Comparison of ENCODE assay signal across 8 cellular contexts in the genomic region with DNA sequence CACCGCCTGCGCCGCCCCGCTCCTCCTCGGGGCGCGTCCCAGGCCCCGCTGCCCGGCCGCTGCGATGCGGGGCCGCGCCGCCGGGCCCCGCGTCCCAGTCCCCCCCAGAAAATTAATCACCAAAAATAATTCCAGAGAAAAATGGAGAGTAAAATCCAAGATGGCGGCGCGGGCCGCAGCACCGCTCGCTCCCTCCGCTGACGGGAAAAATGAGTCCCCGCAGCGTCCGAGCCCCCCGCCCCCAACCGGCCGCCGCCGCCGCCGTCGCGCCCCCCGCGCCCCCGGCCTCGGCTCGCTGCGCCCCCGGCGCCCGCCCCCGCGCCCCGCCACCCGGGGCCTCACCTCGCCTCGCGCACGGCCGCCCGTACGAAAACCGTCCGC. TPM values are rescaled to one million over a fixed set of nuclear protein-coding genes. Genes with fewer than 3 reads are reported as not detected.
DNase-seq lines count a peak whose midpoint lies in the region; ATAC-seq, FAIRE-seq and TF ChIP-seq lines count a peak whose summit lies in the region.

A gene (minus strand): TSS at position 162 of the 381 bp plus-strand sequence. CDS start 23,220 bp downstream, outside the sequence.

- peak within 1 kb of the TSS; percentile 90 for H3K27ac Mint-ChIP-seq in activated CD4-positive, alpha-beta T cell treated with anti-CD3 and anti-CD28 coated beads, Interleukin-2, amount 10 ng/mL, durations not matched to agents 7 days and 5 days
- peak within 1 kb of the TSS; percentile 98 for H3K27ac Mint-ChIP-seq in endothelial cell (ENCODE audit: unreplicated experiment)

- H3K9me3 ChIP-seq in A549 (no peaks in the 10 kb centered on the region), mucosa of stomach (ENCODE audit: control insufficient read depth, low read length) (no peaks in the 10 kb centered on the region)

- H3K4me1 ChIP-seq in A549 (peaks cover 25% of the 10 kb centered on the region), mucosa of stomach (ENCODE audit: control insufficient read depth, insufficient read depth, low read length) (peaks cover 44% of the 10 kb centered on the region)

- no peak for TF ChIP-seq RAD21 in A549 (conservative IDR thresholded peaks at IDR 0.05 in 1 of 2, IDR thresholded peaks at IDR 0.05 in 1 of 2)

- peaks cover 34% of the 10 kb centered on the region for H3K4me1 Mint-ChIP-seq in activated CD4-positive, alpha-beta T cell treated with anti-CD3 and anti-CD28 coated beads, Interleukin-2, amount 10 ng/mL, durations not matched to agents 7 days and 5 days
- H3K4me1 Mint-ChIP-seq in endothelial cell (ENCODE audit: unreplicated experiment) = peaks cover 28% of the 10 kb centered on the region

- H3K4me2 ChIP-seq in A549 = peak within 1 kb of the TSS; percentile 100

- H3K4me3 ChIP-seq in A549 (peak within 1 kb of the TSS; percentile 91), mucosa of stomach (ENCODE audit: low read length) (peak within 1 kb of the TSS; percentile 96)

- POLR2A ChIA-PET in A549 (lab: Yijun Ruan, JAX) = no interaction called here
- POLR2A ChIA-PET in activated CD4-positive, alpha-beta T cell treated with anti-CD3 and anti-CD28 coated beads, Interleukin-2, amount 10 ng/mL, durations not matched to agents 7 days and 5 days (lab: Charles Lee) = no interaction called here

- peak within 1 kb of the TSS; percentile 100 for H3K27ac ChIP-seq in A549

- H3K36me3 Mint-ChIP-seq in activated CD4-positive, alpha-beta T cell treated with anti-CD3 and anti-CD28 coated beads, Interleukin-2, amount 10 ng/mL, durations not matched to agents 7 days and 5 days (ENCODE audit: low read depth) = no peaks in the 10 kb centered on the region
- H3K36me3 Mint-ChIP-seq in endothelial cell (ENCODE audit: low read depth, unreplicated experiment) = peaks cover 5% of the 10 kb centered on the region

- CTCF ChIA-PET in A549 (lab: Yijun Ruan, JAX) = no interaction called here
- CTCF ChIA-PET in activated CD4-positive, alpha-beta T cell treated with anti-CD3 and anti-CD28 coated beads, Interleukin-2, amount 10 ng/mL, durations not matched to agents 7 days and 5 days (lab: Charles Lee) = no interaction called here

- no peak for TF ChIP-seq POLR2A in A549 (IDR thresholded peaks at IDR 0.05; ENCODE audit: low read length)
- peak; percentile 8 for TF ChIP-seq POLR2A in GM18951 (IDR thresholded peaks at IDR 0.05; ENCODE audit: extremely low read depth, insufficient read depth, insufficient read length)

- no peak for FAIRE-seq in A549 (lab: Jason Lieb, UNC)

- peaks cover 20% of the 10 kb centered on the region for H3K27me3 Mint-ChIP-seq in activated CD4-positive, alpha-beta T cell treated with anti-CD3 and anti-CD28 coated beads, Interleukin-2, amount 10 ng/mL, durations not matched to agents 7 days and 5 days
- peaks cover 19% of the 10 kb centered on the region for H3K27me3 Mint-ChIP-seq in endothelial cell (ENCODE audit: unreplicated experiment)

- H3K9ac ChIP-seq in mucosa of stomach (ENCODE audit: low read length) = peak within 1 kb of the TSS; percentile 94

- TF ChIP-seq CTCF in A549 (IDR thresholded peaks at IDR 0.05) (no peak), endothelial cell (IDR thresholded peaks at IDR 0.05; ENCODE audit: unreplicated experiment) (no peak)

- WGBS in A549 (ENCODE audit: missing lambda C conversion rate) = 5% methylated on average over 4 of the region's 60 CpGs

- ATAC-seq in A549 = no peak; a peak in 1 of 6 replicates
- ATAC-seq in stimulated activated naive CD8-positive, alpha-beta T cell treated with anti-CD3 and anti-CD28 coated beads, Interleukin-15, Interleukin-2, amounts not matched to agents 100 U/mL and 50 U/mL, for 24 hours = peak; percentile 0

- H3K27me3 ChIP-seq in mucosa of stomach (ENCODE audit: control insufficient read depth, insufficient read depth, low read length) = no peaks in the 10 kb centered on the region

- no peak for TF ChIP-seq EP300 in A549 (IDR thresholded peaks at IDR 0.05)

- no peaks in the 10 kb centered on the region for H3K36me3 ChIP-seq in mucosa of stomach (ENCODE audit: control insufficient read depth, insufficient read depth, low read length)

- H3K4me3 Mint-ChIP-seq in activated CD4-positive, alpha-beta T cell treated with anti-CD3 and anti-CD28 coated beads, Interleukin-2, amount 10 ng/mL, durations not matched to agents 7 days and 5 days = peak within 1 kb of the TSS; percentile 84
- peak within 1 kb of the TSS; percentile 99 for H3K4me3 Mint-ChIP-seq in endothelial cell (ENCODE audit: unreplicated experiment)

- no peak for DNase-seq in A549 (ENCODE audit: low read depth in 1 of 2, low spot score in 1 of 2)
- DNase-seq in KG1 (lab: John Stamatoyannopoulos, UW) = peak; percentile 45
- DNase-seq in activated CD4-positive, alpha-beta T cell treated with anti-CD3 and anti-CD28 coated beads, Interleukin-2, amount 10 ng/mL, durations not matched to agents 7 days and 5 days = peak; percentile 30
- DNase-seq in endothelial cell (ENCODE audit: low spot score) = no peak
- peak; percentile 72 for DNase-seq in stimulated activated naive CD8-positive, alpha-beta T cell treated with anti-CD3 and anti-CD28 coated beads, Interleukin-15, Interleukin-2, amounts not matched to agents 100 U/mL and 50 U/mL, for 24 hours
- no peak for DNase-seq in NCI-H128 (lab: John Stamatoyannopoulos, UW; ENCODE audit: unreplicated experiment)

- no peaks in the 10 kb centered on the region for H3K9me3 Mint-ChIP-seq in activated CD4-positive, alpha-beta T cell treated with anti-CD3 and anti-CD28 coated beads, Interleukin-2, amount 10 ng/mL, durations not matched to agents 7 days and 5 days
- no peaks in the 10 kb centered on the region for H3K9me3 Mint-ChIP-seq in endothelial cell (ENCODE audit: unreplicated experiment)

- in situ Hi-C loops in GM18951 (cut with MboI; ENCODE audit: low sequenced_read_pairs, unreplicated experiment) = no loop called here

TF ChIP-seq in A549, 52 proteins besides CTCF, POLR2A, EP300 and RAD21:
- TF ChIP-seq JUN (IDR thresholded peaks at IDR 0.05) (no peak), KDM5A (IDR thresholded peaks at IDR 0.05) (no peak), MYC (IDR thresholded peaks at IDR 0.05; ENCODE audit: borderline replicate concordance, low read length) (peak; percentile 18; the same call in 1 of the 2 replicates), CHD2 (IDR thresholded peaks at IDR 0.05; ENCODE audit: low read length, partially characterized antibody) (peak; percentile 71), CHD4 (IDR thresholded peaks at IDR 0.05; ENCODE audit: borderline replicate concordance) (no peak), SREBF2 (IDR thresholded peaks at IDR 0.05) (no peak), ZSCAN20 (CRISPR knock-in tag; IDR thresholded peaks at IDR 0.05) (no peak), CBX8 (IDR thresholded peaks at IDR 0.05) (no peak), RARB (CRISPR knock-in tag; IDR thresholded peaks at IDR 0.05) (no peak), HOXA7 (CRISPR knock-in tag; IDR thresholded peaks at IDR 0.05) (no peak), KDM1A (IDR thresholded peaks at IDR 0.05; ENCODE audit: low read depth) (no peak), MAZ (IDR thresholded peaks at IDR 0.05; ENCODE audit: borderline replicate concordance, low read depth, low read length) (no peak)
- TF ChIP-seq, protein P1, sequence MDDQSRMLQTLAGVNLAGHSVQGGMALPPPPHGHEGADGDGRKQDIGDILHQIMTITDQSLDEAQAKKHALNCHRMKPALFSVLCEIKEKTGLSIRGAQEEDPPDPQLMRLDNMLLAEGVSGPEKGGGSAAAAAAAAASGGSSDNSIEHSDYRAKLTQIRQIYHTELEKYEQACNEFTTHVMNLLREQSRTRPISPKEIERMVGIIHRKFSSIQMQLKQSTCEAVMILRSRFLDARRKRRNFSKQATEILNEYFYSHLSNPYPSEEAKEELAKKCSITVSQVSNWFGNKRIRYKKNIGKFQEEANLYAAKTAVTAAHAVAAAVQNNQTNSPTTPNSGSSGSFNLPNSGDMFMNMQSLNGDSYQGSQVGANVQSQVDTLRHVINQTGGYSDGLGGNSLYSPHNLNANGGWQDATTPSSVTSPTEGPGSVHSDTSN (IDR thresholded peaks at IDR 0.05) = peak; percentile 95
- TF ChIP-seq, protein P2, sequence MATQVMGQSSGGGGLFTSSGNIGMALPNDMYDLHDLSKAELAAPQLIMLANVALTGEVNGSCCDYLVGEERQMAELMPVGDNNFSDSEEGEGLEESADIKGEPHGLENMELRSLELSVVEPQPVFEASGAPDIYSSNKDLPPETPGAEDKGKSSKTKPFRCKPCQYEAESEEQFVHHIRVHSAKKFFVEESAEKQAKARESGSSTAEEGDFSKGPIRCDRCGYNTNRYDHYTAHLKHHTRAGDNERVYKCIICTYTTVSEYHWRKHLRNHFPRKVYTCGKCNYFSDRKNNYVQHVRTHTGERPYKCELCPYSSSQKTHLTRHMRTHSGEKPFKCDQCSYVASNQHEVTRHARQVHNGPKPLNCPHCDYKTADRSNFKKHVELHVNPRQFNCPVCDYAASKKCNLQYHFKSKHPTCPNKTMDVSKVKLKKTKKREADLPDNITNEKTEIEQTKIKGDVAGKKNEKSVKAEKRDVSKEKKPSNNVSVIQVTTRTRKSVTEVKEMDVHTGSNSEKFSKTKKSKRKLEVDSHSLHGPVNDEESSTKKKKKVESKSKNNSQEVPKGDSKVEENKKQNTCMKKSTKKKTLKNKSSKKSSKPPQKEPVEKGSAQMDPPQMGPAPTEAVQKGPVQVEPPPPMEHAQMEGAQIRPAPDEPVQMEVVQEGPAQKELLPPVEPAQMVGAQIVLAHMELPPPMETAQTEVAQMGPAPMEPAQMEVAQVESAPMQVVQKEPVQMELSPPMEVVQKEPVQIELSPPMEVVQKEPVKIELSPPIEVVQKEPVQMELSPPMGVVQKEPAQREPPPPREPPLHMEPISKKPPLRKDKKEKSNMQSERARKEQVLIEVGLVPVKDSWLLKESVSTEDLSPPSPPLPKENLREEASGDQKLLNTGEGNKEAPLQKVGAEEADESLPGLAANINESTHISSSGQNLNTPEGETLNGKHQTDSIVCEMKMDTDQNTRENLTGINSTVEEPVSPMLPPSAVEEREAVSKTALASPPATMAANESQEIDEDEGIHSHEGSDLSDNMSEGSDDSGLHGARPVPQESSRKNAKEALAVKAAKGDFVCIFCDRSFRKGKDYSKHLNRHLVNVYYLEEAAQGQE (IDR thresholded peaks at IDR 0.05) = no peak
- TF ChIP-seq, protein P3, sequence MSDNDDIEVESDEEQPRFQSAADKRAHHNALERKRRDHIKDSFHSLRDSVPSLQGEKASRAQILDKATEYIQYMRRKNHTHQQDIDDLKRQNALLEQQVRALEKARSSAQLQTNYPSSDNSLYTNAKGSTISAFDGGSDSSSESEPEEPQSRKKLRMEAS (IDR thresholded peaks at IDR 0.05) = no peak

RNA-seq across cellular contexts. Expression of the gene that starts here (rescaled TPM):
- polyA plus RNA-seq in A549 (2011; rRNA removed) (25.6 and 27.1 TPM in 2 replicates), A549 (2017; fragmentation: RNase III; extraction: RNeasy Plus Mini Kit Qiagen cat#74134 plus additional on column Dnase treatment) (15.2 to 17.9 TPM (median 17.4 TPM) in 3 replicates)
- 6.2 and 6.8 TPM in 2 replicates for polyA plus RNA-seq in A549 (2012; cell fraction: cytosol; rRNA removed)
- 4.1 and 6.4 TPM in 2 replicates for polyA plus RNA-seq in A549 (2012; cell fraction: nucleus; rRNA removed)
- polyA minus RNA-seq in A549 (2011; rRNA and poly(A)+ RNA removed) = 14.2 and 14.8 TPM in 2 replicates
- 10 to 100 TPM; 28.1 to 28.5 TPM for total RNA-seq in activated CD4-positive, alpha-beta T cell treated with anti-CD3 and anti-CD28 coated beads, Interleukin-2, amount 10 ng/mL, durations not matched to agents 7 days and 5 days
- total RNA-seq in endothelial cell (ENCODE audit: unreplicated experiment) = 46.8 TPM

Comparison
In these comparisons a context has a peak if more than half of its experiments do, and no peak if none do; other contexts are left out.
1. DNase-seq: peak in KG1 (single experiment), activated CD4-positive, alpha-beta T cell treated with anti-CD3 and anti-CD28 coated beads, Interleukin-2, amount 10 ng/mL, durations not matched to agents 7 days and 5 days (single experiment) and stimulated activated naive CD8-positive, alpha-beta T cell treated with anti-CD3 and anti-CD28 coated beads, Interleukin-15, Interleukin-2, amounts not matched to agents 100 U/mL and 50 U/mL, for 24 hours (single experiment); none in A549 (0 of 2), endothelial cell (single experiment) and NCI-H128 (single experiment).